In genomic region chr1:232142403-232143314, GRCh38 we compare ENCODE assay signal across 8 cellular contexts.
DNase-seq lines count a peak whose midpoint lies in the region; ATAC-seq and TF ChIP-seq lines count a peak whose summit lies in the region.

No MANE protein-coding gene starts in this region.

- TF ChIP-seq CTCF in activated CD8-positive, alpha-beta T cell treated with anti-CD3 and anti-CD28 coated beads for 36 hours (IDR thresholded peaks at IDR 0.05) = no peak

- no peaks in the 10 kb centered on the region for H3K36me3 Mint-ChIP-seq in activated CD8-positive, alpha-beta T cell treated with anti-CD3 and anti-CD28 coated beads for 36 hours (ENCODE audit: low read depth)

- no peaks in the 10 kb centered on the region for H3K4me1 Mint-ChIP-seq in activated CD8-positive, alpha-beta T cell treated with anti-CD3 and anti-CD28 coated beads for 36 hours (ENCODE audit: low read depth)

- H3K4me3 Mint-ChIP-seq in activated CD8-positive, alpha-beta T cell treated with anti-CD3 and anti-CD28 coated beads for 36 hours = no peak overlapping the region

- CTCF ChIA-PET in activated CD8-positive, alpha-beta T cell treated with anti-CD3 and anti-CD28 coated beads for 36 hours (lab: Charles Lee) = no interaction called here

- no peak overlapping the region for H3K27ac Mint-ChIP-seq in activated CD8-positive, alpha-beta T cell treated with anti-CD3 and anti-CD28 coated beads for 36 hours

- H3K9me3 Mint-ChIP-seq in activated CD8-positive, alpha-beta T cell treated with anti-CD3 and anti-CD28 coated beads for 36 hours = peaks cover 7% of the 10 kb centered on the region

- intact Hi-C loops in Right ventricle myocardium superior (cut with DNase I) = no loop called here
- intact Hi-C loops in activated CD8-positive, alpha-beta T cell treated with anti-CD3 and anti-CD28 coated beads for 36 hours (cut with micrococcal nuclease) = no loop called here

- peak; percentile 46 for ATAC-seq in Right ventricle myocardium superior (ENCODE audit: poor library complexity)
- ATAC-seq in activated CD8-positive, alpha-beta T cell treated with anti-CD3 and anti-CD28 coated beads for 36 hours = no peak
- no peak for ATAC-seq in HG02885 (IDR thresholded peaks at IDR 0.05; ENCODE audit: poor library complexity, unreplicated experiment)
- no peak for ATAC-seq in HG02763 (IDR thresholded peaks at IDR 0.05; ENCODE audit: unreplicated experiment)

- POLR2A ChIA-PET in activated CD8-positive, alpha-beta T cell treated with anti-CD3 and anti-CD28 coated beads for 36 hours (lab: Charles Lee) = no interaction called here

- H3K27me3 Mint-ChIP-seq in activated CD8-positive, alpha-beta T cell treated with anti-CD3 and anti-CD28 coated beads for 36 hours = no peaks in the 10 kb centered on the region

- peak; percentile 75 for DNase-seq in ELR (ENCODE audit: low read depth)
- peak; percentile 79 for DNase-seq in amniotic stem cell (lab: John Stamatoyannopoulos, UW)
- no peak for DNase-seq in Right ventricle myocardium superior
- peak; percentile 20 for DNase-seq in putamen (ENCODE audit: low spot score)
- no peak for DNase-seq in activated CD8-positive, alpha-beta T cell treated with anti-CD3 and anti-CD28 coated beads for 36 hours
- no peak for DNase-seq in SKM-1 treated with dmso at 0.1 percent for 144 hours (lab: John Stamatoyannopoulos, UW; ENCODE audit: unreplicated experiment)

Comparison
In these comparisons a context has a peak if more than half of its experiments do, and no peak if none do; other contexts are left out.
1. DNase-seq: peak in ELR (single experiment), amniotic stem cell (single experiment) and putamen (single experiment); none in Right ventricle myocardium superior (single experiment), activated CD8-positive, alpha-beta T cell treated with anti-CD3 and anti-CD28 coated beads for 36 hours (single experiment) and SKM-1 treated with dmso at 0.1 percent for 144 hours (single experiment).